13 cellular contexts compared by ENCODE assay signal in the genomic region with DNA sequence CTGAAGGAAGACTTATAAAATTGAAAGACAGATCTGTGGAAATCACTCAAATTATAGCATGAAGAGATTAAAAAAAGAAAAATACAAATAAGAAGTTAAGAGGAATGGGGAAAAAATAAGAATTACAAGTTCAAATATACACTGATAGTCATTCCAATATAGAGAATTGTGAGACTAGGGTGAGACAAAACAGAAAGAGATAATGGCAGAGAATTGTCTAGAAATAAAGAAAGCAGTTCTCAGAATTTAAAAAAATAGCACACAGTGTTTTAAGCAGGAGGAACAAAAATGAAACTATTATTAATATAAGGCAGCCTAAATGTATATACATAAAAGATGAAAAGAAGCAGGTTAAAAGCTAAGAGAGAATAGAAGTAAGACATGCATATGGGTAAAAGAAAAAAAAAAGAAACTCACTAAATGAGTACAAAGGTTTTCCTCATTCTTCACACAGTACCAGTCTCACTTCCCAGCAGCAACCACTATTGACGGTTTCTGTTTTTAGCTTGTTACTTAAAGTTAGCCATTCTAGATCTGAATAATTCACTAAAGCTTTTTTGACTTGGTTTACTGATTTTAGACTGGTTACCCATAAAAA. TPM values are rescaled to one million over a fixed set of nuclear protein-coding genes. Genes with fewer than 3 reads are reported as not detected.
DNase-seq lines count a peak whose midpoint lies in the region; ATAC-seq lines count a peak whose summit lies in the region.
"Had no signal": no experiment of that assay in that cellular context is flagged by ENCODE, and none has a peak within 500 bp of the region (broad histone marks: within the 10 kb centered on the region; RNA-seq: fewer than 3 reads in every experiment).

No MANE protein-coding gene starts in this region.

- H2AFZ ChIP-seq in Karpas-422 (ENCODE audit: low read length), result no peak overlapping the region
- H2AFZ ChIP-seq: GM23248 had no signal

- peak; percentile 75 for ATAC-seq in GM21526 (IDR thresholded peaks at IDR 0.05; ENCODE audit: low FRiP score, unreplicated experiment)
- ATAC-seq in HG03097 (IDR thresholded peaks at IDR 0.05; ENCODE audit: low FRiP score, unreplicated experiment), result peak; percentile 68

- H3K4me2 ChIP-seq in Karpas-422 (ENCODE audit: low read depth, low read length, poor library complexity, severe bottlenecking), result no peak overlapping the region

- H3K9me2 ChIP-seq in Karpas-422 (replicated peaks; ENCODE audit: insufficient read depth, low read length), result no peaks in the 10 kb centered on the region

- H3K9me3 ChIP-seq in Karpas-422 (ENCODE audit: low read length) (no peaks in the 10 kb centered on the region), SJCRH30 (replicated peaks) (0 out of 2 replicates have a peak, but pooled peaks cover 13% of the 10 kb centered on the region)
- H3K9me3 ChIP-seq: Peyer's patch had no signal

- H4K20me1 ChIP-seq in Karpas-422 (ENCODE audit: insufficient read depth, low read depth, low read length), result no peaks in the 10 kb centered on the region

- H3K4me1 ChIP-seq in Karpas-422 (ENCODE audit: low read length) (no peaks in the 10 kb centered on the region), SJCRH30 (no peaks in the 10 kb centered on the region)
- H3K4me1 ChIP-seq: Peyer's patch had no signal

- H3K36me3 ChIP-seq in Karpas-422 (ENCODE audit: insufficient read depth, low read length) (no peaks in the 10 kb centered on the region), SJCRH30 (no peaks in the 10 kb centered on the region)
- H3K36me3 ChIP-seq: Peyer's patch had no signal

- H3K27me3 ChIP-seq in Karpas-422 (ENCODE audit: low read length), result no peaks in the 10 kb centered on the region
- no peaks in the 10 kb centered on the region for H3K27me3 ChIP-seq in SJCRH30
- H3K27me3 ChIP-seq: Peyer's patch had no signal

- H3K27ac ChIP-seq in Karpas-422 (ENCODE audit: low read length), result no peak overlapping the region
- no peak overlapping the region for H3K27ac ChIP-seq in SJCRH30
- H3K27ac ChIP-seq: GM23248, Peyer's patch had no signal

- peak; percentile 2 for DNase-seq in stimulated activated CD4-positive, alpha-beta T cell treated with anti-CD3 and anti-CD28 coated beads, Interleukin-15, amount 100 ng/mL, for 24 hours
- no peak for DNase-seq in stimulated activated CD4-positive, alpha-beta T cell treated with anti-CD3 and anti-CD28 coated beads, Interleukin-1b, Interleukin-23, amount 100 ng/mL, for 48 hours
- DNase-seq in activated gamma-delta T cell treated with Interleukin-2 at 50 U/mL for 16 hours (no peak), Karpas-422 (no peak), SW 1271 (lab: John Stamatoyannopoulos, UW) (no peak), SJCRH30 (no peak)
- DNase-seq: GM23248, MM.1S, NCI-H2171 treated with DMSO at 0.1 percent for 48 hours, Peyer's patch had no signal

- H3K9ac ChIP-seq in Karpas-422 (ENCODE audit: low read length), result no peak overlapping the region
- H3K9ac ChIP-seq: GM23248 had no signal

- no peaks in the 10 kb centered on the region for H3K79me2 ChIP-seq in Karpas-422 (ENCODE audit: low read length)

- H3K4me3 ChIP-seq in Karpas-422 (ENCODE audit: low read length) (no peak overlapping the region), SJCRH30 (no peak overlapping the region)
- H3K4me3 ChIP-seq: GM23248, lung, Peyer's patch had no signal

RNA-seq across cellular contexts. Expression of a gene that starts 31.1 kb away (rescaled TPM):
- total RNA-seq in Karpas-422 (2014; rRNA removed; shearing (Covaris generic); ENCODE audit: low replicate concordance), result not detected in 2 replicates
- total RNA-seq in SJCRH30 (2014; rRNA removed; shearing (Covaris generic)), result 3.9 and 5.5 TPM in 2 replicates
